ENCODE assay signal across 8 cellular contexts in genomic region chr16:4200000-4200780, GRCh38. TPM values are rescaled to one million over a fixed set of nuclear protein-coding genes. Genes with fewer than 3 reads are reported as not detected.
DNase-seq lines count a peak whose midpoint lies in the region; ATAC-seq, FAIRE-seq and TF ChIP-seq lines count a peak whose summit lies in the region.

No MANE protein-coding gene starts in this region.

- H3K4me3 ChIP-seq in HUES6 (ENCODE audit: low read depth, low read length): no peak overlapping the region
- no peak overlapping the region for H3K4me3 ChIP-seq in SJSA1
- no peak overlapping the region for H3K4me3 ChIP-seq in bronchial epithelial cell (ENCODE audit: low read depth, low read length)
- H3K4me3 ChIP-seq in testis: no peak overlapping the region

- WGBS in testis, 2 donors: 45 to 55% methylated on average over 15 of the region's 15 CpGs

- ATAC-seq in HG02759 (IDR thresholded peaks at IDR 0.05; ENCODE audit: unreplicated experiment) (no peak), HG03108 (IDR thresholded peaks at IDR 0.05; ENCODE audit: unreplicated experiment) (no peak)

- peak; percentile 88 for FAIRE-seq in bronchial epithelial cell (lab: Jason Lieb, UNC)

- H3K9me3 ChIP-seq in HUES6 (ENCODE audit: control insufficient read depth, insufficient read depth, low read depth, low read length): no peaks in the 10 kb centered on the region
- H3K9me3 ChIP-seq in SJSA1 (replicated peaks): no peaks in the 10 kb centered on the region
- no peaks in the 10 kb centered on the region for H3K9me3 ChIP-seq in testis

- H3K27me3 ChIP-seq in HUES6 (ENCODE audit: control insufficient read depth, insufficient read depth, low read length): no peaks in the 10 kb centered on the region
- no peaks in the 10 kb centered on the region for H3K27me3 ChIP-seq in SJSA1 (replicated peaks)
- H3K27me3 ChIP-seq in bronchial epithelial cell (ENCODE audit: control insufficient read depth, insufficient read depth, low read length): no peaks in the 10 kb centered on the region
- no peaks in the 10 kb centered on the region for H3K27me3 ChIP-seq in testis

- TF ChIP-seq CTCF in bronchial epithelial cell (IDR thresholded peaks at IDR 0.05; ENCODE audit: insufficient read depth, low read length, severe bottlenecking): peak; percentile 86
- peak; percentile 44 to 64 (median 52) for TF ChIP-seq CTCF in testis (IDR thresholded peaks at IDR 0.05)

- intact Hi-C loops in testis (cut with DNase I; ENCODE audit: low total_unique reads): no loop called here

- H3K36me3 ChIP-seq in HUES6 (ENCODE audit: control insufficient read depth, insufficient read depth, low read length) (no peaks in the 10 kb centered on the region), SJSA1 (no peaks in the 10 kb centered on the region), bronchial epithelial cell (ENCODE audit: control insufficient read depth, insufficient read depth, low read length) (no peaks in the 10 kb centered on the region), testis (ENCODE audit: low read depth, missing control alignments) (no peaks in the 10 kb centered on the region)

- DNase-seq in DMS153 (lab: John Stamatoyannopoulos, UW): peak; percentile 70
- peak; percentile 74 to 77 for DNase-seq in SJSA1 (ENCODE audit: low read depth in 1 of 2, low spot score in 2 of 2)
- peak; percentile 57 for DNase-seq in bronchial epithelial cell (ENCODE audit: low read depth)
- DNase-seq in left kidney (ENCODE audit: low read depth, low spot score): peak; percentile 84
- peak; percentile 78 for DNase-seq in testis

- peaks cover 6% of the 10 kb centered on the region for H3K4me1 ChIP-seq in HUES6 (ENCODE audit: control insufficient read depth, insufficient read depth, low read length)
- H3K4me1 ChIP-seq in SJSA1 (replicated peaks): peaks cover 15% of the 10 kb centered on the region
- peaks cover 6% of the 10 kb centered on the region for H3K4me1 ChIP-seq in testis

- H3K27ac ChIP-seq in HUES6 (ENCODE audit: low read depth, low read length) (no peak overlapping the region), SJSA1 (peak overlapping the region; percentile 52), testis (no peak overlapping the region)

- H3K9ac ChIP-seq in HUES6 (ENCODE audit: low read length): peak overlapping the region; percentile 35

- TF ChIP-seq POLR2A in testis (IDR thresholded peaks at IDR 0.05): no peak

RNA-seq across cellular contexts. Expression of gene SRL, which starts 41.7 kb away (rescaled TPM):
- 0.05 and 0.31 TPM in 2 replicates for total RNA-seq in SJSA1 (2014; rRNA removed; shearing (Covaris generic))
- total RNA-seq in bronchial epithelial cell: not detected in 2 replicates
- 1 to 10 TPM; 1.5 to 2.5 TPM for total RNA-seq in testis
- 4.7 TPM for polyA plus RNA-seq in testis (ENCODE audit: insufficient read depth, low read depth, low replicate concordance)
